ENCODE assay signal across 1 cellular context in genomic region chr1:1858382-1859086, GRCh38.
TF ChIP-seq lines count a peak whose summit lies in the region.

No MANE protein-coding gene starts in this region.

TF ChIP-seq in K562, 482 proteins besides CTCF, POLR2A, EP300 and RAD21 (continues in another document):
- peak; percentile 36; the same call in 1 of the 2 replicates for TF ChIP-seq KLF1 (tag; IDR thresholded peaks at IDR 0.05)
- TF ChIP-seq NBN (IDR thresholded peaks at IDR 0.05; ENCODE audit: low read depth): peak; percentile 96
- TF ChIP-seq DACH1 (IDR thresholded peaks at IDR 0.05; ENCODE audit: partially characterized antibody): peak; percentile 89
- peak; percentile 98 for TF ChIP-seq CREM (IDR thresholded peaks at IDR 0.05; ENCODE audit: low read depth)
- TF ChIP-seq CREB1 (IDR thresholded peaks at IDR 0.05): peak; percentile 85
- peak; percentile 90 for TF ChIP-seq CREB1 (CRISPR knock-in tag; IDR thresholded peaks at IDR 0.05)
- TF ChIP-seq NEUROD1 (IDR thresholded peaks at IDR 0.05; ENCODE audit: borderline replicate concordance, low read depth, low read length, partially characterized antibody): no peak
- TF ChIP-seq CBX3 (IDR thresholded peaks at IDR 0.05; ENCODE audit: borderline replicate concordance in 1 of 2, low read length in 2 of 2): peak in 1 of 2 experiments; percentile 30; a peak in 1 of 3 replicates
- TF ChIP-seq JUN (IDR thresholded peaks at IDR 0.05; ENCODE audit: borderline replicate concordance, low read depth, low read length): peak; percentile 96
- TF ChIP-seq JUN (CRISPR knock-in tag; IDR thresholded peaks at IDR 0.05; ENCODE audit: borderline replicate concordance): 0 out of 2 replicates have a peak, but pooled peaks have one; percentile 62
- TF ChIP-seq PRDM10 (IDR thresholded peaks at IDR 0.05; ENCODE audit: partially characterized antibody): peak; percentile 32
- no peak for TF ChIP-seq GATAD2B (IDR thresholded peaks at IDR 0.05; ENCODE audit: borderline replicate concordance)
- TF ChIP-seq, protein P1, sequence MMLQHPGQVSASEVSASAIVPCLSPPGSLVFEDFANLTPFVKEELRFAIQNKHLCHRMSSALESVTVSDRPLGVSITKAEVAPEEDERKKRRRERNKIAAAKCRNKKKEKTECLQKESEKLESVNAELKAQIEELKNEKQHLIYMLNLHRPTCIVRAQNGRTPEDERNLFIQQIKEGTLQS (IDR thresholded peaks at IDR 0.05): peak; percentile 99
- TF ChIP-seq, protein P1 (CRISPR knock-in tag; conservative IDR thresholded peaks at IDR 0.05): 0 out of 2 replicates have a peak, but pooled peaks have one; percentile 32
- no peak for TF ChIP-seq TCFL5 (CRISPR knock-in tag; conservative IDR thresholded peaks at IDR 0.05)
- peak; percentile 78 for TF ChIP-seq CBFA2T3 (IDR thresholded peaks at IDR 0.05)
- 0 out of 2 replicates have a peak, but pooled peaks have one; percentile 6 for TF ChIP-seq NFIX (CRISPR knock-in tag; IDR thresholded peaks at IDR 0.05; ENCODE audit: low read depth)
- TF ChIP-seq, protein P2, sequence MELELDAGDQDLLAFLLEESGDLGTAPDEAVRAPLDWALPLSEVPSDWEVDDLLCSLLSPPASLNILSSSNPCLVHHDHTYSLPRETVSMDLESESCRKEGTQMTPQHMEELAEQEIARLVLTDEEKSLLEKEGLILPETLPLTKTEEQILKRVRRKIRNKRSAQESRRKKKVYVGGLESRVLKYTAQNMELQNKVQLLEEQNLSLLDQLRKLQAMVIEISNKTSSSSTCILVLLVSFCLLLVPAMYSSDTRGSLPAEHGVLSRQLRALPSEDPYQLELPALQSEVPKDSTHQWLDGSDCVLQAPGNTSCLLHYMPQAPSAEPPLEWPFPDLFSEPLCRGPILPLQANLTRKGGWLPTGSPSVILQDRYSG (tag; conservative IDR thresholded peaks at IDR 0.05; ENCODE audit: low read depth): peak; percentile 41; the same call in 1 of the 2 replicates
- TF ChIP-seq ARID4B (CRISPR knock-in tag; IDR thresholded peaks at IDR 0.05): peak; percentile 50; the same call in 1 of the 2 replicates
- TF ChIP-seq SIN3A (IDR thresholded peaks at IDR 0.05; ENCODE audit: borderline replicate concordance in 2 of 2, control insufficient read depth in 1 of 2, low read depth in 2 of 2, low read length in 2 of 2): peak in 1 of 2 experiments; percentile 39; a peak in 1 of 4 replicates
- TF ChIP-seq MAFG (tag; conservative IDR thresholded peaks at IDR 0.05): peak; percentile 51; the same call in 1 of the 2 replicates
- no peak for TF ChIP-seq CAMTA2 (CRISPR knock-in tag; conservative IDR thresholded peaks at IDR 0.05)
- TF ChIP-seq HMG20B (CRISPR knock-in tag; IDR thresholded peaks at IDR 0.05): no peak
- TF ChIP-seq, protein P3, sequence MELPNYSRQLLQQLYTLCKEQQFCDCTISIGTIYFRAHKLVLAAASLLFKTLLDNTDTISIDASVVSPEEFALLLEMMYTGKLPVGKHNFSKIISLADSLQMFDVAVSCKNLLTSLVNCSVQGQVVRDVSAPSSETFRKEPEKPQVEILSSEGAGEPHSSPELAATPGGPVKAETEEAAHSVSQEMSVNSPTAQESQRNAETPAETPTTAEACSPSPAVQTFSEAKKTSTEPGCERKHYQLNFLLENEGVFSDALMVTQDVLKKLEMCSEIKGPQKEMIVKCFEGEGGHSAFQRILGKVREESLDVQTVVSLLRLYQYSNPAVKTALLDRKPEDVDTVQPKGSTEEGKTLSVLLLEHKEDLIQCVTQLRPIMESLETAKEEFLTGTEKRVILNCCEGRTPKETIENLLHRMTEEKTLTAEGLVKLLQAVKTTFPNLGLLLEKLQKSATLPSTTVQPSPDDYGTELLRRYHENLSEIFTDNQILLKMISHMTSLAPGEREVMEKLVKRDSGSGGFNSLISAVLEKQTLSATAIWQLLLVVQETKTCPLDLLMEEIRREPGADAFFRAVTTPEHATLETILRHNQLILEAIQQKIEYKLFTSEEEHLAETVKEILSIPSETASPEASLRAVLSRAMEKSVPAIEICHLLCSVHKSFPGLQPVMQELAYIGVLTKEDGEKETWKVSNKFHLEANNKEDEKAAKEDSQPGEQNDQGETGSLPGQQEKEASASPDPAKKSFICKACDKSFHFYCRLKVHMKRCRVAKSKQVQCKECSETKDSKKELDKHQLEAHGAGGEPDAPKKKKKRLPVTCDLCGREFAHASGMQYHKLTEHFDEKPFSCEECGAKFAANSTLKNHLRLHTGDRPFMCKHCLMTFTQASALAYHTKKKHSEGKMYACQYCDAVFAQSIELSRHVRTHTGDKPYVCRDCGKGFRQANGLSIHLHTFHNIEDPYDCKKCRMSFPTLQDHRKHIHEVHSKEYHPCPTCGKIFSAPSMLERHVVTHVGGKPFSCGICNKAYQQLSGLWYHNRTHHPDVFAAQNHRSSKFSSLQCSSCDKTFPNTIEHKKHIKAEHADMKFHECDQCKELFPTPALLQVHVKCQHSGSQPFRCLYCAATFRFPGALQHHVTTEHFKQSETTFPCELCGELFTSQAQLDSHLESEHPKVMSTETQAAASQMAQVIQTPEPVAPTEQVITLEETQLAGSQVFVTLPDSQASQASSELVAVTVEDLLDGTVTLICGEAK (IDR thresholded peaks at IDR 0.05): peak; percentile 49; the same call in 1 of the 2 replicates
- TF ChIP-seq, protein P3 (CRISPR knock-in tag; IDR thresholded peaks at IDR 0.05): no peak
- TF ChIP-seq RB1 (IDR thresholded peaks at IDR 0.05; ENCODE audit: low read depth): 0 out of 2 replicates have a peak, but pooled peaks have one; percentile 17
- TF ChIP-seq ARID1B (IDR thresholded peaks at IDR 0.05): peak; percentile 66; the same call in 1 of the 2 replicates
- peak; percentile 60 for TF ChIP-seq CBFA2T2 (conservative IDR thresholded peaks at IDR 0.05)
- TF ChIP-seq MNT (conservative IDR thresholded peaks at IDR 0.05): peak in 1 of 2 experiments; percentile 48; a peak in 1 of 4 replicates
- 0 out of 2 replicates have a peak, but pooled peaks have one; percentile 48 for TF ChIP-seq SMAD4 (CRISPR knock-in tag; conservative IDR thresholded peaks at IDR 0.05)
- no peak for TF ChIP-seq ZNF23 (CRISPR knock-in tag; IDR thresholded peaks at IDR 0.05)
- peak; percentile 88 to 89 for TF ChIP-seq KDM1A (IDR thresholded peaks at IDR 0.05)
- peak; percentile 61 for TF ChIP-seq ZNF134 (CRISPR knock-in tag; conservative IDR thresholded peaks at IDR 0.05)
- TF ChIP-seq FOXK2 (conservative IDR thresholded peaks at IDR 0.05 in 1 of 2, IDR thresholded peaks at IDR 0.05 in 1 of 2; ENCODE audit: low read depth in 2 of 2): peak; percentile 81 to 85
- TF ChIP-seq STAT5A (IDR thresholded peaks at IDR 0.05; ENCODE audit: borderline replicate concordance, low read length): peak; percentile 44; the same call in 1 of the 2 replicates
- TF ChIP-seq ATF7 (IDR thresholded peaks at IDR 0.05): peak; percentile 99
- TF ChIP-seq FOSL1 (tag; conservative IDR thresholded peaks at IDR 0.05): 0 out of 2 replicates have a peak, but pooled peaks have one; percentile 40
- TF ChIP-seq ZNF75A (CRISPR knock-in tag; IDR thresholded peaks at IDR 0.05): no peak
- TF ChIP-seq LEF1 (IDR thresholded peaks at IDR 0.05): no peak
- TF ChIP-seq MEF2A (IDR thresholded peaks at IDR 0.05; ENCODE audit: control insufficient read depth, low read depth, low read length): peak; percentile 89
